ENCODE assay signal across 11 cellular contexts in genomic region chr4:29805245-29805644, GRCh38.
DNase-seq lines count a peak whose midpoint lies in the region; ATAC-seq and TF ChIP-seq lines count a peak whose summit lies in the region.
"Had no signal": no experiment of that assay in that cellular context is flagged by ENCODE, and none has a peak within 500 bp of the region (broad histone marks: within the 10 kb centered on the region; RNA-seq: fewer than 3 reads in every experiment).

No MANE protein-coding gene starts in this region.

- BruUV-seq in A673 (replicated peaks; lab: Mats Ljungman, UMichigan) (no TSS peak), HCT116 (replicated peaks; lab: Mats Ljungman, UMichigan) (no TSS peak)

- H3K4me3 ChIP-seq in A673 (ENCODE audit: low read depth, low read length, poor library complexity, severe bottlenecking) (no peak overlapping the region), HCT116 (replicated peaks in 1 of 2; ENCODE audit: low read depth in 1 of 2, low read length in 2 of 2) (no peak overlapping the region), sigmoid colon (no peak overlapping the region)
- H3K4me3 ChIP-seq: BLaER1, right atrium auricular region, tibial artery had no signal

- H3K4me1 ChIP-seq in A673 (ENCODE audit: insufficient read depth, low read length, poor library complexity, severe bottlenecking) (peaks cover 19% of the 10 kb centered on the region), HCT116 (ENCODE audit: control insufficient read depth in 1 of 2, insufficient read depth in 2 of 2, low read length in 2 of 2) (no peaks in the 10 kb centered on the region), foreskin keratinocyte (no peaks in the 10 kb centered on the region), sigmoid colon (no peaks in the 10 kb centered on the region)
- H3K4me1 ChIP-seq: BLaER1, right atrium auricular region, tibial artery had no signal

- 49 to 64% methylated on average over 2 of the region's 2 CpGs for whole genome bisulfite sequencing in sigmoid colon, 2 donors

- no peak overlapping the region for H3K9ac ChIP-seq in HCT116 (ENCODE audit: low read length)
- H3K9ac ChIP-seq: BLaER1 had no signal

- CTCF ChIA-PET in A673 (lab: Charles Lee), result no interaction called here
- CTCF ChIA-PET in HCT116 (lab: Charles Lee), result no interaction called here
- CTCF ChIA-PET in activated CD4-positive, alpha-beta T cell treated with anti-CD3 and anti-CD28 coated beads, Interleukin-2, amount 10 ng/mL, durations not matched to agents 7 days and 5 days (lab: Charles Lee), result no interaction called here

- H3K9me3 Mint-ChIP-seq in activated T-cell treated with anti-CD3 and anti-CD28 coated beads, Interleukin-2, amount 50 U/mL, for 4 hours, result peaks cover 14% of the 10 kb centered on the region
- H3K9me3 Mint-ChIP-seq in activated CD4-positive, alpha-beta T cell treated with anti-CD3 and anti-CD28 coated beads, Interleukin-2, amount 10 ng/mL, durations not matched to agents 7 days and 5 days, result peaks cover 8% of the 10 kb centered on the region

- H3K27me3 ChIP-seq in A673 (replicated peaks; ENCODE audit: insufficient read depth, low read depth, low read length, poor library complexity), result no peaks in the 10 kb centered on the region
- no peaks in the 10 kb centered on the region for H3K27me3 ChIP-seq in HCT116 (ENCODE audit: insufficient read depth, low read length)
- no peaks in the 10 kb centered on the region for H3K27me3 ChIP-seq in foreskin keratinocyte
- no peaks in the 10 kb centered on the region for H3K27me3 ChIP-seq in sigmoid colon
- H3K27me3 ChIP-seq: BLaER1, right atrium auricular region, tibial artery had no signal

- intact Hi-C loops in A673 (cut with micrococcal nuclease; ENCODE audit: unreplicated experiment), result loop anchor here (1.0 to 5.0 kb wide), 4 partner anchors 122 to 1152 kb away; no protein-coding TSS in a partner anchor
- intact Hi-C loops in HCT116 (cut with micrococcal nuclease), result no loop called here
- intact Hi-C loops in sigmoid colon (cut with DNase I), result no loop called here

- DNase-seq in A673 (ENCODE audit: low spot score) (peak; percentile 87), HCT116 (ENCODE audit: low read depth, low spot score) (peak; percentile 13), NCI-H748 treated with DMSO at 0.1 percent for 48 hours (lab: John Stamatoyannopoulos, UW) (peak; percentile 68), foreskin keratinocyte (peak in 1 of 2 donors; percentile 15), sigmoid colon (no peak)
- DNase-seq in activated T-cell treated with anti-CD3 and anti-CD28 coated beads, Interleukin-2, amount 50 U/mL, for 4 hours, result no peak
- no peak for DNase-seq in stimulated activated CD4-positive, alpha-beta T cell treated with anti-CD3 and anti-CD28 coated beads, Interleukin-12 subunit alpha, Interleukin-12 subunit beta, amount 100 ng/mL, for 4 hours
- no peak for DNase-seq in activated CD4-positive, alpha-beta T cell treated with anti-CD3 and anti-CD28 coated beads, Interleukin-2, amount 10 ng/mL, durations not matched to agents 7 days and 5 days
- DNase-seq: tibial artery had no signal

- no peaks in the 10 kb centered on the region for H3K36me3 ChIP-seq in A673 (ENCODE audit: insufficient read depth, low read length, poor library complexity, severe bottlenecking)
- no peaks in the 10 kb centered on the region for H3K36me3 ChIP-seq in HCT116 (ENCODE audit: control insufficient read depth in 1 of 2, insufficient read depth in 2 of 2, low read length in 2 of 2)
- H3K36me3 ChIP-seq in sigmoid colon, result no peaks in the 10 kb centered on the region
- H3K36me3 ChIP-seq: BLaER1, right atrium auricular region, tibial artery had no signal

- no peaks in the 10 kb centered on the region for H4K20me1 ChIP-seq in HCT116 (ENCODE audit: insufficient read depth)
- H4K20me1 ChIP-seq: BLaER1 had no signal

- TF ChIP-seq EP300 in sigmoid colon (IDR thresholded peaks at IDR 0.05), result no peak

- H3K4me1 Mint-ChIP-seq in activated T-cell treated with anti-CD3 and anti-CD28 coated beads, Interleukin-2, amount 50 U/mL, for 4 hours (ENCODE audit: low read depth), result no peaks in the 10 kb centered on the region
- no peaks in the 10 kb centered on the region for H3K4me1 Mint-ChIP-seq in activated CD4-positive, alpha-beta T cell treated with anti-CD3 and anti-CD28 coated beads, Interleukin-2, amount 10 ng/mL, durations not matched to agents 7 days and 5 days

- H2AFZ ChIP-seq in HCT116 (ENCODE audit: low read depth, low read length, poor library complexity, severe bottlenecking), result peak overlapping the region; percentile 50

- peak overlapping the region; percentile 77 for H3K27ac ChIP-seq in A673 (ENCODE audit: low read depth, low read length, poor library complexity, severe bottlenecking)
- H3K27ac ChIP-seq in HCT116 (ENCODE audit: low read depth, low read length), result no peak overlapping the region
- H3K27ac ChIP-seq in foreskin keratinocyte, result no peak overlapping the region
- H3K27ac ChIP-seq in sigmoid colon, result no peak overlapping the region
- H3K27ac ChIP-seq: BLaER1, right atrium auricular region, tibial artery had no signal

- H3K36me3 Mint-ChIP-seq in activated T-cell treated with anti-CD3 and anti-CD28 coated beads, Interleukin-2, amount 50 U/mL, for 4 hours (ENCODE audit: insufficient read depth), result no peaks in the 10 kb centered on the region
- no peaks in the 10 kb centered on the region for H3K36me3 Mint-ChIP-seq in activated CD4-positive, alpha-beta T cell treated with anti-CD3 and anti-CD28 coated beads, Interleukin-2, amount 10 ng/mL, durations not matched to agents 7 days and 5 days (ENCODE audit: low read depth)

- H3K9me2 ChIP-seq in HCT116 (ENCODE audit: insufficient read depth), result no peaks in the 10 kb centered on the region

- H3K27ac Mint-ChIP-seq in activated CD4-positive, alpha-beta T cell treated with anti-CD3 and anti-CD28 coated beads, Interleukin-2, amount 10 ng/mL, durations not matched to agents 7 days and 5 days, result no peak overlapping the region

- peak; percentile 56; the same call in 1 of the 2 replicates for TF ChIP-seq RAD21 in HCT116 (IDR thresholded peaks at IDR 0.05; ENCODE audit: low read depth)

- no peaks in the 10 kb centered on the region for H3K79me2 ChIP-seq in HCT116 (ENCODE audit: insufficient read depth, low read length)

- H3K27me3 Mint-ChIP-seq in activated T-cell treated with anti-CD3 and anti-CD28 coated beads, Interleukin-2, amount 50 U/mL, for 4 hours (ENCODE audit: low read depth), result no peaks in the 10 kb centered on the region
- H3K27me3 Mint-ChIP-seq in activated CD4-positive, alpha-beta T cell treated with anti-CD3 and anti-CD28 coated beads, Interleukin-2, amount 10 ng/mL, durations not matched to agents 7 days and 5 days, result no peaks in the 10 kb centered on the region

- no peak overlapping the region for H3K4me3 Mint-ChIP-seq in activated T-cell treated with anti-CD3 and anti-CD28 coated beads, Interleukin-2, amount 50 U/mL, for 4 hours
- H3K4me3 Mint-ChIP-seq in activated CD4-positive, alpha-beta T cell treated with anti-CD3 and anti-CD28 coated beads, Interleukin-2, amount 10 ng/mL, durations not matched to agents 7 days and 5 days, result no peak overlapping the region

- no peak overlapping the region for H3K4me2 ChIP-seq in HCT116 (ENCODE audit: low read length)
- H3K4me2 ChIP-seq: BLaER1 had no signal

- ATAC-seq in HCT116 (peak; percentile 58; the same call in 1 of the 2 replicates), foreskin keratinocyte (no peak)
- ATAC-seq in activated T-cell treated with anti-CD3 and anti-CD28 coated beads, Interleukin-2, amount 50 U/mL, for 4 hours, result no peak

- TF ChIP-seq POLR2A in HCT116 (IDR thresholded peaks at IDR 0.05; ENCODE audit: borderline replicate concordance, extremely low read depth, insufficient read depth, insufficient read length) (no peak), sigmoid colon (IDR thresholded peaks at IDR 0.05) (no peak)

- TF ChIP-seq CTCF in A673 (conservative IDR thresholded peaks at IDR 0.05; ENCODE audit: low read depth, low read length) (peak; percentile 69), HCT116 (IDR thresholded peaks at IDR 0.05 in 2 of 3, conservative IDR thresholded peaks at IDR 0.05 in 1 of 3; ENCODE audit: borderline replicate concordance in 1 of 3, insufficient read depth in 1 of 3, low read depth in 2 of 3, low read length in 2 of 3) (peak; percentile 14 to 60 (median 56); a peak in 4 of 6 replicates), foreskin keratinocyte (conservative IDR thresholded peaks at IDR 0.05) (peak; percentile 51), sigmoid colon (IDR thresholded peaks at IDR 0.05) (no peak)

- POLR2A ChIA-PET in A673 (lab: Charles Lee; ENCODE audit: low non-redundant PET) (no interaction called here), HCT116 (lab: Charles Lee) (no interaction called here)
- POLR2A ChIA-PET in activated CD4-positive, alpha-beta T cell treated with anti-CD3 and anti-CD28 coated beads, Interleukin-2, amount 10 ng/mL, durations not matched to agents 7 days and 5 days (lab: Charles Lee), result no interaction called here

- RAD21 ChIA-PET in HCT116 (lab: Charles Lee; ENCODE audit: low non-redundant PET in 1 of 2, low total read pairs in 2 of 2, uncharacterized antibody in 2 of 2, unreplicated experiment in 2 of 2), result no interaction called here

- H3K9me3 ChIP-seq in A673 (ENCODE audit: low read depth, low read length, poor library complexity, severe bottlenecking) (peaks cover 12% of the 10 kb centered on the region), HCT116 (ENCODE audit: control insufficient read depth in 1 of 2, insufficient read depth in 1 of 2, low read depth in 1 of 2, low read length in 2 of 2) (peaks cover 0 to 10% of the 10 kb centered on the region in 2 experiments; a peak in 1 of 4 replicates), sigmoid colon (no peaks in the 10 kb centered on the region)
- H3K9me3 ChIP-seq: BLaER1, right atrium auricular region had no signal

TF ChIP-seq in HCT116, 20 proteins besides CTCF, POLR2A, EP300 and RAD21:
- no peak for TF ChIP-seq EZH2 (IDR thresholded peaks at IDR 0.05)
- TF ChIP-seq ZNF274 (IDR thresholded peaks at IDR 0.05; ENCODE audit: low read depth, low read length), result no peak
- no peak for TF ChIP-seq ZFX (IDR thresholded peaks at IDR 0.05)
- TF ChIP-seq CBX3 (IDR thresholded peaks at IDR 0.05; ENCODE audit: low read depth), result peak; percentile 27; the same call in 1 of the 2 replicates
- no peak for TF ChIP-seq TCF7L2 (IDR thresholded peaks at IDR 0.05; ENCODE audit: borderline replicate concordance, extremely low read depth, insufficient read depth, insufficient read length)
TF ChIP-seq in HCT116: peak in this region for 1.

Comparison
In these comparisons a context has a peak if more than half of its experiments do, and no peak if none do; other contexts are left out.
1. DNase-seq: peak in A673 (single experiment), HCT116 (single experiment) and NCI-H748 treated with DMSO at 0.1 percent for 48 hours (single experiment); none in activated T-cell treated with anti-CD3 and anti-CD28 coated beads, Interleukin-2, amount 50 U/mL, for 4 hours (single experiment), stimulated activated CD4-positive, alpha-beta T cell treated with anti-CD3 and anti-CD28 coated beads, Interleukin-12 subunit alpha, Interleukin-12 subunit beta, amount 100 ng/mL, for 4 hours (single experiment), activated CD4-positive, alpha-beta T cell treated with anti-CD3 and anti-CD28 coated beads, Interleukin-2, amount 10 ng/mL, durations not matched to agents 7 days and 5 days (single experiment) and sigmoid colon (single experiment).
2. CTCF ChIP-seq: peak in A673 (single experiment), HCT116 (3 of 3) and foreskin keratinocyte (single experiment); none in sigmoid colon (0 of 4).